Comparison of ENCODE assay signal across 13 cellular contexts in genomic region chr1:150559627-150560010, GRCh38. TPM values are rescaled to one million over a fixed set of nuclear protein-coding genes. Genes with fewer than 3 reads are reported as not detected.
DNase-seq lines count a peak whose midpoint lies in the region; ATAC-seq and TF ChIP-seq lines count a peak whose summit lies in the region.
"Had no signal": no experiment of that assay in that cellular context is flagged by ENCODE, and none has a peak within 500 bp of the region (broad histone marks: within the 10 kb centered on the region; RNA-seq: fewer than 3 reads in every experiment).

No MANE protein-coding gene starts in this region.

- intact Hi-C loops in left ventricle myocardium inferior (cut with micrococcal nuclease) (loop anchor here (2.0 kb wide), 1 partner anchor 61 kb away; no protein-coding TSS in a partner anchor), left cardiac atrium (cut with DNase I) (loop anchor here (2.0 to 10.0 kb wide), 2 partner anchors 63 to 255 kb away; no protein-coding TSS in a partner anchor), upper lobe of right lung (cut with DNase I) (no loop called here)
- intact Hi-C loops in dendritic cell treated with granulocyte-macrophage colony-stimulating factor and Interleukin-4, amounts not matched to agents 40 ng/mL and 50 ng/mL, for 4 days (cut with micrococcal nuclease), result loop anchor here (2.0 to 5.0 kb wide), 2 partner anchors 19 to 63 kb away; partner anchors contain the start of gene MCL1

- no peaks in the 10 kb centered on the region for H3K9me3 Mint-ChIP-seq in dendritic cell treated with granulocyte-macrophage colony-stimulating factor and Interleukin-4, amounts not matched to agents 40 ng/mL and 50 ng/mL, for 4 days
- H3K9me3 Mint-ChIP-seq in neural crest cell, result no peaks in the 10 kb centered on the region
- no peaks in the 10 kb centered on the region for H3K9me3 Mint-ChIP-seq in stimulated activated naive B cell treated with anti-CD40 and anti-IgM and Interleukin-4, amounts not matched to agents 10 μg/mL and 1 μg/mL and 100 μg/mL, for 72 hours
- H3K9me3 Mint-ChIP-seq: activated T-cell treated with anti-CD3 and anti-CD28 coated beads, Interleukin-2, amount 50 U/mL, for 72 hours; immature natural killer cell had no signal

- H3K4me3 ChIP-seq in left ventricle myocardium inferior (peak overlapping the region; percentile 64), upper lobe of right lung (peak overlapping the region; percentile 44)
- H3K4me3 ChIP-seq: SJSA1 had no signal

- peak overlapping the region; percentile 82 for H3K4me3 Mint-ChIP-seq in dendritic cell treated with granulocyte-macrophage colony-stimulating factor and Interleukin-4, amounts not matched to agents 40 ng/mL and 50 ng/mL, for 4 days
- H3K4me3 Mint-ChIP-seq in neural crest cell, result peak overlapping the region; percentile 67
- H3K4me3 Mint-ChIP-seq in stimulated activated naive B cell treated with anti-CD40 and anti-IgM and Interleukin-4, amounts not matched to agents 10 μg/mL and 1 μg/mL and 100 μg/mL, for 72 hours, result no peak overlapping the region

- H3K4me1 Mint-ChIP-seq in dendritic cell treated with granulocyte-macrophage colony-stimulating factor and Interleukin-4, amounts not matched to agents 40 ng/mL and 50 ng/mL, for 4 days (ENCODE audit: low read depth), result peaks cover 96% of the 10 kb centered on the region
- peaks cover 48% of the 10 kb centered on the region for H3K4me1 Mint-ChIP-seq in neural crest cell
- peaks cover 32 to 53% of the 10 kb centered on the region in 2 donors for H3K4me1 Mint-ChIP-seq in stimulated activated naive B cell treated with anti-CD40 and anti-IgM and Interleukin-4, amounts not matched to agents 10 μg/mL and 1 μg/mL and 100 μg/mL, for 72 hours

- DNase-seq in left ventricle myocardium inferior (no peak), left cardiac atrium (no peak), neural crest cell (ENCODE audit: low read depth, low spot score) (no peak), upper lobe of right lung (no peak), A172 (ENCODE audit: low spot score) (no peak), Kasumi-1 (lab: John Stamatoyannopoulos, UW) (no peak)
- DNase-seq in stimulated activated naive B cell treated with anti-CD40 and anti-IgM and Interleukin-4, amounts not matched to agents 10 μg/mL and 1 μg/mL and 100 μg/mL, for 72 hours, result no peak

- no peaks in the 10 kb centered on the region for H3K27me3 ChIP-seq in left ventricle myocardium inferior (ENCODE audit: low read depth)
- H3K27me3 ChIP-seq in upper lobe of right lung, result no peaks in the 10 kb centered on the region
- H3K27me3 ChIP-seq: SJSA1 had no signal

- peaks cover 57% of the 10 kb centered on the region for H3K4me1 ChIP-seq in left ventricle myocardium inferior
- H3K4me1 ChIP-seq in upper lobe of right lung, result peaks cover 51% of the 10 kb centered on the region

- no peaks in the 10 kb centered on the region for H3K27me3 Mint-ChIP-seq in dendritic cell treated with granulocyte-macrophage colony-stimulating factor and Interleukin-4, amounts not matched to agents 40 ng/mL and 50 ng/mL, for 4 days
- H3K27me3 Mint-ChIP-seq in neural crest cell (ENCODE audit: low read depth), result no peaks in the 10 kb centered on the region
- H3K27me3 Mint-ChIP-seq in stimulated activated naive B cell treated with anti-CD40 and anti-IgM and Interleukin-4, amounts not matched to agents 10 μg/mL and 1 μg/mL and 100 μg/mL, for 72 hours, result no peaks in the 10 kb centered on the region

- TF ChIP-seq CTCF in left ventricle myocardium inferior (IDR thresholded peaks at IDR 0.05; ENCODE audit: borderline replicate concordance), result no peak
- TF ChIP-seq CTCF in neural crest cell (conservative IDR thresholded peaks at IDR 0.05), result no peak
- TF ChIP-seq CTCF in upper lobe of right lung (IDR thresholded peaks at IDR 0.05), result no peak

- peak overlapping the region; percentile 96 for H3K27ac ChIP-seq in left ventricle myocardium inferior (replicated peaks)
- H3K27ac ChIP-seq in upper lobe of right lung, result peak overlapping the region; percentile 37
- H3K27ac ChIP-seq: SJSA1 had no signal

- peaks cover 97% of the 10 kb centered on the region for H3K36me3 Mint-ChIP-seq in dendritic cell treated with granulocyte-macrophage colony-stimulating factor and Interleukin-4, amounts not matched to agents 40 ng/mL and 50 ng/mL, for 4 days (ENCODE audit: low read depth)
- no peaks in the 10 kb centered on the region for H3K36me3 Mint-ChIP-seq in neural crest cell (ENCODE audit: low read depth)
- peaks cover under 1 to 3% of the 10 kb centered on the region in 2 donors for H3K36me3 Mint-ChIP-seq in stimulated activated naive B cell treated with anti-CD40 and anti-IgM and Interleukin-4, amounts not matched to agents 10 μg/mL and 1 μg/mL and 100 μg/mL, for 72 hours
- H3K36me3 Mint-ChIP-seq: immature natural killer cell had no signal

- no peak for ATAC-seq in left cardiac atrium
- ATAC-seq in upper lobe of right lung, result no peak
- no peak for ATAC-seq in stimulated activated naive B cell treated with anti-CD40 and anti-IgM and Interleukin-4, amounts not matched to agents 10 μg/mL and 1 μg/mL and 100 μg/mL, for 72 hours (replicated peaks)

- H3K36me3 ChIP-seq in left ventricle myocardium inferior, result peaks cover 23% of the 10 kb centered on the region
- peaks cover 12% of the 10 kb centered on the region for H3K36me3 ChIP-seq in upper lobe of right lung
- H3K36me3 ChIP-seq: SJSA1 had no signal

- peak overlapping the region; percentile 99 for H3K27ac Mint-ChIP-seq in dendritic cell treated with granulocyte-macrophage colony-stimulating factor and Interleukin-4, amounts not matched to agents 40 ng/mL and 50 ng/mL, for 4 days
- H3K27ac Mint-ChIP-seq in neural crest cell (ENCODE audit: unreplicated experiment), result no peak overlapping the region
- no peak overlapping the region for H3K27ac Mint-ChIP-seq in stimulated activated naive B cell treated with anti-CD40 and anti-IgM and Interleukin-4, amounts not matched to agents 10 μg/mL and 1 μg/mL and 100 μg/mL, for 72 hours

- H3K9me3 ChIP-seq in left ventricle myocardium inferior (replicated peaks) (no peaks in the 10 kb centered on the region), upper lobe of right lung (no peaks in the 10 kb centered on the region)
- H3K9me3 ChIP-seq: SJSA1 had no signal

RNA-seq across cellular contexts. Expression of gene ADAMTSL4, which starts 10.4 kb away (rescaled TPM):
- total RNA-seq in left ventricle myocardium inferior (46.3 TPM), left cardiac atrium (10 to 100 TPM; 31.5 to 62.5 TPM), neural crest cell (0.32 and 0.44 TPM in 2 replicates), upper lobe of right lung (99.2 TPM)
- 0.38 and 2.3 TPM in 2 replicates for total RNA-seq in A172 (2014; rRNA removed; shearing (Covaris generic))

RNA-seq across cellular contexts. Expression of gene MCL1, which starts 19.8 kb away (rescaled TPM):
- total RNA-seq in left ventricle myocardium inferior (97.0 TPM), left cardiac atrium (100 to 1,000 TPM; 103 to 146 TPM), neural crest cell (179 and 186 TPM in 2 replicates), upper lobe of right lung (325 TPM)
- 224 and 246 TPM in 2 replicates for total RNA-seq in A172 (2014; rRNA removed; shearing (Covaris generic))

RNA-seq across cellular contexts. Expression of gene FALEC, which starts 44.1 kb away (rescaled TPM):
- 0.44 TPM for total RNA-seq in left ventricle myocardium inferior
- total RNA-seq in left cardiac atrium, result not detected
- total RNA-seq in neural crest cell, result 1.2 and 1.3 TPM in 2 replicates
- 1.0 TPM for total RNA-seq in upper lobe of right lung
- 0.55 TPM in 1 of 2 replicates, not detected in the other for total RNA-seq in A172 (2014; rRNA removed; shearing (Covaris generic))
- total RNA-seq: osteocyte, SJSA1, temporal lobe had no signal

RNA-seq across cellular contexts. Expression of gene ECM1, which starts 51.7 kb away (rescaled TPM):
- total RNA-seq in left ventricle myocardium inferior (20.1 TPM), left cardiac atrium (10 to 100 TPM; 40.6 to 42.2 TPM), neural crest cell (5.3 and 5.5 TPM in 2 replicates), upper lobe of right lung (15.5 TPM)
- 101 and 135 TPM in 2 replicates for total RNA-seq in A172 (2014; rRNA removed; shearing (Covaris generic))

Comparison
In these comparisons a context has a peak if more than half of its experiments do, and no peak if none do; other contexts are left out.
1. H3K4me3 Mint-ChIP-seq: peak in dendritic cell treated with granulocyte-macrophage colony-stimulating factor and Interleukin-4, amounts not matched to agents 40 ng/mL and 50 ng/mL, for 4 days (single experiment) and neural crest cell (single experiment); none in stimulated activated naive B cell treated with anti-CD40 and anti-IgM and Interleukin-4, amounts not matched to agents 10 μg/mL and 1 μg/mL and 100 μg/mL, for 72 hours (0 of 2).